In the genomic region with DNA sequence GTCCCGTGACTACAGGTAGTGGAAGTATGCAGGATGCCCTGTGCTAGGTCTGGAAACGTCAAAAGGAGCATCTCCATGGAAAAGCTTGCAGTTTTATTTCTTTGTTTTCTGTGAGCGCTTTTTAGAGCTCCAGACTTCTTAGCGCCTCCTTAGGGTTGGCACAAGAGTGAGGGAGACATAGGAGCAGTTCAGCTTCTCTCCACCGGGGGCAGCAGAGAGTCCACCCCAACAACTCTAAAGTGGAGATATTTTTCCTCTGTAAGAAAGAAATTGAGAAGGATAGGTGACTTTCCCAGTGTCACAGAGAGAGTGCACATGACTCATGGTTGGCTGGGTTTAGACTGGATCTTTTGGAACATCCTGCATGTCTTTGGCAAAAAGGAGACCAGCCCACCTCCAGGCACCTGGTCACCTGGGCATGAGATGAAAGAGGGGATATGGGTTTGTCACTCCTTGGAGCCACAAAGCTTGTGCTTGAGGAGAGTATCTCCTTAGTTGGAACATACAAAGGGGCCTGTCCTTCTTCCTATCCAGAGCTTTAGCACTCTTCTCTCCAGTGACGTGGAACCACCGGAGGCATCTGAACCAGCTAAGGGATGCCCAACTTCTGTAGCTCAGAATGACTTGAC, we compare ENCODE assay signal across 1 cellular context.
TF ChIP-seq lines count a peak whose summit lies in the region.

No MANE protein-coding gene starts in this region.

TF ChIP-seq in A549, 52 proteins besides CTCF, POLR2A, EP300 and RAD21 (continued from another document):
- no peak for TF ChIP-seq POLR2AphosphoS2 (conservative IDR thresholded peaks at IDR 0.05; ENCODE audit: low read length)
- TF ChIP-seq FOXS1 (CRISPR knock-in tag; IDR thresholded peaks at IDR 0.05) = no peak
- no peak for TF ChIP-seq HEYL (CRISPR knock-in tag; IDR thresholded peaks at IDR 0.05)
